ENCODE assay signal across 1 cellular context in genomic region chr14:88793259-88793625, GRCh38.
TF ChIP-seq lines count a peak whose summit lies in the region.

No MANE protein-coding gene starts in this region.

TF ChIP-seq in IMR-90, 13 proteins besides CTCF, POLR2A, EP300 and RAD21 (continued from another document):
- no peak for TF ChIP-seq MAZ (IDR thresholded peaks at IDR 0.05; ENCODE audit: borderline replicate concordance, low read depth, low read length)
- TF ChIP-seq NFE2L2 (IDR thresholded peaks at IDR 0.05; ENCODE audit: low read depth, low read length): no peak
- no peak for TF ChIP-seq FOS (IDR thresholded peaks at IDR 0.05; ENCODE audit: low read depth, low read length)
- no peak for TF ChIP-seq RFX5 (IDR thresholded peaks at IDR 0.05; ENCODE audit: low read depth, low read length)
